Comparison of ENCODE assay signal across 14 cellular contexts in genomic region chr2:178865121-178865520, GRCh38. TPM values are rescaled to one million over a fixed set of nuclear protein-coding genes. Genes with fewer than 3 reads are reported as not detected.
A peak's percentile ranks its signal among the peaks of the same experiment; 100 is the strongest.
DNase-seq lines count a peak whose midpoint lies in the region; ATAC-seq and TF ChIP-seq lines count a peak whose summit lies in the region.
"Had no signal": no experiment of that assay in that cellular context is flagged by ENCODE, and none has a peak within 500 bp of the region (broad histone marks: within the 10 kb centered on the region; RNA-seq: fewer than 3 reads in every experiment).

No MANE protein-coding gene starts in this region.

- peak overlapping the region; percentile 19 for H3K27ac ChIP-seq in mesodermal cell (ENCODE audit: low read depth, low read length, severe bottlenecking)
- H3K27ac ChIP-seq: SK-N-MC, transverse colon had no signal

- ATAC-seq in GM18909 (IDR thresholded peaks at IDR 0.05; ENCODE audit: poor library complexity, unreplicated experiment) (no peak), HG03378 (IDR thresholded peaks at IDR 0.05; ENCODE audit: unreplicated experiment) (no peak)
- ATAC-seq: activated T-cell treated with anti-CD3 and anti-CD28 coated beads, Interleukin-2, amount 50 U/mL, for 72 hours; natural killer cell treated with Interleukin-12 subunit alpha and Interleukin-12 subunit beta and Interleukin-15 and Interleukin-18, amount 100 ng/mL, for 72 hours had no signal

- no peaks in the 10 kb centered on the region for H3K36me3 ChIP-seq in mesodermal cell (ENCODE audit: control insufficient read depth, insufficient read depth, low read length)
- H3K36me3 ChIP-seq: transverse colon had no signal

- H3K4me3 ChIP-seq in epithelial cell of esophagus (ENCODE audit: low read length) (no peak overlapping the region), mesodermal cell (ENCODE audit: extremely low read depth, insufficient read depth, low read length, poor library complexity, severe bottlenecking) (no peak overlapping the region)
- H3K4me3 ChIP-seq: SK-N-MC, transverse colon had no signal

- peaks cover 12% of the 10 kb centered on the region for H3K4me1 ChIP-seq in mesodermal cell (ENCODE audit: control insufficient read depth, insufficient read depth, low read length, poor library complexity, severe bottlenecking)

- no peak for TF ChIP-seq CTCF in epithelial cell of esophagus (IDR thresholded peaks at IDR 0.05; ENCODE audit: insufficient read depth, low read depth, low read length, missing control alignments)

- H3K9me3 ChIP-seq in mesodermal cell (ENCODE audit: control insufficient read depth, low read length), result no peaks in the 10 kb centered on the region
- H3K9me3 ChIP-seq: transverse colon had no signal

- 75 to 100% methylated on average over 1 of the region's 2 CpGs for WGBS in mesodermal cell (ENCODE audit: insufficient coverage in 2 of 2), 2 experiments

- DNase-seq in AG08395 (ENCODE audit: low spot score), result peak; percentile 40
- DNase-seq in NCI-H2227 (lab: John Stamatoyannopoulos, UW; ENCODE audit: unreplicated experiment), result peak; percentile 47
- peak; percentile 15 for DNase-seq in epithelial cell of esophagus (ENCODE audit: low read depth)
- DNase-seq in activated CD4-positive, alpha-beta T cell treated with anti-CD3 and anti-CD28 coated beads, Interleukin-2, amount 50 U/mL, for 1 hour, result no peak
- DNase-seq in NCI-H146 treated with DMSO at 0.1 percent for 48 hours (lab: John Stamatoyannopoulos, UW; ENCODE audit: unreplicated experiment), result no peak
- DNase-seq: activated CD4-positive, alpha-beta memory T cell treated with anti-CD3 and anti-CD28 coated beads for 36 hours; activated T-cell treated with anti-CD3 and anti-CD28 coated beads, Interleukin-2, amount 50 U/mL, for 72 hours; MV-4-11; transverse colon had no signal

RNA-seq across cellular contexts. Expression of gene TTN, which starts 57.9 kb away (rescaled TPM):
- polyA plus RNA-seq in mesodermal cell (2013, experiment 1 of 2), result 0.52 TPM
- 0.56 TPM for polyA plus RNA-seq in mesodermal cell (2013, experiment 2 of 2)

Comparison
In these comparisons a context has a peak if more than half of its experiments do, and no peak if none do; other contexts are left out.
1. DNase-seq: peak in AG08395 (single experiment), NCI-H2227 (single experiment) and epithelial cell of esophagus (single experiment); none in activated CD4-positive, alpha-beta T cell treated with anti-CD3 and anti-CD28 coated beads, Interleukin-2, amount 50 U/mL, for 1 hour (single experiment) and NCI-H146 treated with DMSO at 0.1 percent for 48 hours (single experiment).